In the genomic region with DNA sequence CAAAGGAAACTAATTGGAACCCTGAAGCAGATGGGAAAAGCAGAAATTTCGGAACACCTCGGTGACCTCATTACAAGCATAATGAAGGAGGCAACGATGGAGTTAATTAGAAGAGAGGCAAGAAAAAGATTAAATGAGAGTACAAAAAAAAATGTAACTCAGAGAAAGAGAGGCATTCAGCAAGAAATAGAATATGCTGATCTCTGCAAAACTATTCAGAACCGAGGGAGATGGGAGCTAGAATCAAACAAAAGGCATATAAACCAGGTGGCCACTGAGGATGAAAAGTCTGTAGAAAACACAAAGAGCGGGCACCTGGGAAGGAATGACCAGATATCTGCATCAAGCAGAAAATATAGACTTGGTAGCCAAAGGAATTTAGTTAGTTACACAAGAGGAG, we compare ENCODE assay signal across 24 cellular contexts.
DNase-seq lines count a peak whose midpoint lies in the region; ATAC-seq, FAIRE-seq and TF ChIP-seq lines count a peak whose summit lies in the region.
"Had no signal": no experiment of that assay in that cellular context is flagged by ENCODE, and none has a peak within 500 bp of the region (broad histone marks: within the 10 kb centered on the region; RNA-seq: fewer than 3 reads in every experiment).

No MANE protein-coding gene starts in this region.

- H4K8ac ChIP-seq in mesendoderm (ENCODE audit: low read depth, low read length): no peak overlapping the region

- H3K4ac ChIP-seq in mesendoderm (ENCODE audit: low read depth, low read length): no peak overlapping the region

- H3K27me3 ChIP-seq in HepG2 (ENCODE audit: control insufficient read depth in 1 of 2, insufficient read depth in 2 of 2, low read length in 2 of 2) (no peaks in the 10 kb centered on the region), right lobe of liver (no peaks in the 10 kb centered on the region), neural progenitor cell (no peaks in the 10 kb centered on the region), mesendoderm (ENCODE audit: insufficient read depth, low read length, poor library complexity) (no peaks in the 10 kb centered on the region)
- H3K27me3 ChIP-seq: BE2C; BLaER1 treated with 17β-estradiol and CSF1 and Interleukin-3, amounts not matched to agents 10 nM and 100 nM had no signal

- H2AK5ac ChIP-seq in mesendoderm (ENCODE audit: low read length): no peak overlapping the region

- no peaks in the 10 kb centered on the region for H4K20me1 ChIP-seq in HepG2 (ENCODE audit: insufficient read depth, low read length)
- H4K20me1 ChIP-seq in neural progenitor cell (ENCODE audit: low read depth): no peaks in the 10 kb centered on the region
- H4K20me1 ChIP-seq: BLaER1 treated with 17β-estradiol and CSF1 and Interleukin-3, amounts not matched to agents 10 nM and 100 nM had no signal

- H2BK15ac ChIP-seq in mesendoderm (replicated peaks; ENCODE audit: low read depth): no peak overlapping the region

- no peaks in the 10 kb centered on the region for H3K4me1 Mint-ChIP-seq in neural progenitor cell
- H3K4me1 Mint-ChIP-seq: CD14-positive monocyte; CD4-positive, alpha-beta memory T cell had no signal

- H3K27ac ChIP-seq in HepG2 (ENCODE audit: extremely low read length, insufficient read depth, low read length) (no peak overlapping the region), right lobe of liver (no peak overlapping the region), neural progenitor cell (no peak overlapping the region), mesendoderm (ENCODE audit: low read depth, low read length) (no peak overlapping the region)
- H3K27ac ChIP-seq: 22Rv1; BLaER1 treated with 17β-estradiol and CSF1 and Interleukin-3, amounts not matched to agents 10 nM and 100 nM had no signal

- H4K5ac ChIP-seq in mesendoderm (ENCODE audit: low read length): no peak overlapping the region

- no peak for FAIRE-seq in HepG2 (lab: Jason Lieb, UNC)
- FAIRE-seq: A204.1, GM12891, GM18507, H1 had no signal

- H3K4me3 Mint-ChIP-seq in neural progenitor cell: no peak overlapping the region
- H3K4me3 Mint-ChIP-seq: CD14-positive monocyte; CD4-positive, alpha-beta memory T cell had no signal

- TF ChIP-seq POLR2A in HepG2 (IDR thresholded peaks at IDR 0.05; ENCODE audit: insufficient read depth in 1 of 2, low read depth in 2 of 2, low read length in 2 of 2): no peak
- no peak for TF ChIP-seq POLR2A in right lobe of liver (IDR thresholded peaks at IDR 0.05)

- no peak overlapping the region for H3K27ac Mint-ChIP-seq in neural progenitor cell
- H3K27ac Mint-ChIP-seq: CD14-positive monocyte; CD4-positive, alpha-beta memory T cell had no signal

- H3K27me3 Mint-ChIP-seq in neural progenitor cell (ENCODE audit: insufficient read depth, low read depth): no peaks in the 10 kb centered on the region

- H3K36me3 Mint-ChIP-seq in neural progenitor cell: no peaks in the 10 kb centered on the region
- H3K36me3 Mint-ChIP-seq: CD14-positive monocyte; CD4-positive, alpha-beta memory T cell had no signal

- no peak overlapping the region for H3K56ac ChIP-seq in mesendoderm (ENCODE audit: low read length)

- CTCF ChIA-PET in HepG2 (lab: Yijun Ruan, JAX; ENCODE audit: low intra/inter-chr PET ratio, low total read pairs): no interaction called here

- H2AFZ ChIP-seq in HepG2 (ENCODE audit: low read length) (no peak overlapping the region), neural progenitor cell (replicated peaks) (peak overlapping the region; percentile 61)

- no peak overlapping the region for H3K23ac ChIP-seq in mesendoderm (ENCODE audit: low read length)

- WGBS in HepG2 (ENCODE audit: low lambda C conversion rate): under 1% methylated on average over 5 of the region's 5 CpGs
- 68% methylated on average over 5 of the region's 5 CpGs for WGBS in right lobe of liver (ENCODE audit: insufficient coverage, low coverage, low lambda C conversion rate, missing lambda C conversion rate)
- no CpG with 5 or more reads among the region's 5 CpGs for WGBS in mesendoderm (ENCODE audit: extremely low coverage, insufficient coverage, low lambda C conversion rate)

- H3K79me2 ChIP-seq in HepG2 (ENCODE audit: insufficient read depth, low read length) (no peaks in the 10 kb centered on the region), neural progenitor cell (ENCODE audit: low read depth) (no peaks in the 10 kb centered on the region), mesendoderm (ENCODE audit: control insufficient read depth, insufficient read depth, low read length) (no peaks in the 10 kb centered on the region)

- H3K4me3 ChIP-seq in HepG2 (replicated peaks in 1 of 3; ENCODE audit: insufficient read depth in 1 of 3, low read depth in 2 of 3, low read length in 3 of 3): no peak overlapping the region
- H3K4me3 ChIP-seq in right lobe of liver: no peak overlapping the region
- no peak overlapping the region for H3K4me3 ChIP-seq in neural progenitor cell
- no peak overlapping the region for H3K4me3 ChIP-seq in mesendoderm (ENCODE audit: low read length)
- H3K4me3 ChIP-seq: BLaER1 treated with 17β-estradiol and CSF1 and Interleukin-3, amounts not matched to agents 10 nM and 100 nM had no signal

- no peaks in the 10 kb centered on the region for H3F3A ChIP-seq in neural progenitor cell (ENCODE audit: low read depth)

- H3K4me2 ChIP-seq in HepG2 (ENCODE audit: low read depth, low read length) (no peak overlapping the region), neural progenitor cell (no peak overlapping the region), mesendoderm (ENCODE audit: low read length) (no peak overlapping the region)

- H3K9me3 ChIP-seq in HepG2 (ENCODE audit: low read length): no peaks in the 10 kb centered on the region
- no peaks in the 10 kb centered on the region for H3K9me3 ChIP-seq in right lobe of liver
- no peaks in the 10 kb centered on the region for H3K9me3 ChIP-seq in neural progenitor cell (ENCODE audit: low read depth)
- H3K9me3 ChIP-seq: BE2C; BLaER1 treated with 17β-estradiol and CSF1 and Interleukin-3, amounts not matched to agents 10 nM and 100 nM had no signal

- no peak for TF ChIP-seq RAD21 in HepG2 (CRISPR knock-in tag; IDR thresholded peaks at IDR 0.05)

- no peak for TF ChIP-seq CTCF in HepG2 (CRISPR knock-in tag; IDR thresholded peaks at IDR 0.05)
- no peak for TF ChIP-seq CTCF in right lobe of liver (IDR thresholded peaks at IDR 0.05)
- TF ChIP-seq CTCF in neural progenitor cell (IDR thresholded peaks at IDR 0.05): no peak

- H3K9ac ChIP-seq in HepG2 (ENCODE audit: insufficient read depth, low read depth, low read length) (no peak overlapping the region), neural progenitor cell (no peak overlapping the region), mesendoderm (ENCODE audit: low read length) (no peak overlapping the region)
- H3K9ac ChIP-seq: BLaER1 treated with 17β-estradiol and CSF1 and Interleukin-3, amounts not matched to agents 10 nM and 100 nM had no signal

- intact Hi-C loops in HepG2 (cut with micrococcal nuclease; ENCODE audit: unreplicated experiment) (loop anchor here (10.0 kb wide), 1 partner anchor 494 kb away; no protein-coding TSS in a partner anchor), right lobe of liver (cut with DNase I) (no loop called here)

- BruUV-seq in HepG2 (replicated peaks; lab: Mats Ljungman, UMichigan): no TSS peak

- in situ Hi-C loops in HepG2 (cut with HindIII; ENCODE audit: extremely low pct_ligation_motif_present, low pct_unique_long_range_greater_than_20kb): no loop called here

- H3K9me3 Mint-ChIP-seq in neural progenitor cell: no peaks in the 10 kb centered on the region

- no peaks in the 10 kb centered on the region for H3K4me1 ChIP-seq in HepG2 (ENCODE audit: insufficient read depth, low read length)
- no peaks in the 10 kb centered on the region for H3K4me1 ChIP-seq in right lobe of liver
- H3K4me1 ChIP-seq in neural progenitor cell: no peaks in the 10 kb centered on the region
- no peaks in the 10 kb centered on the region for H3K4me1 ChIP-seq in mesendoderm (ENCODE audit: control insufficient read depth, low read depth, low read length)
- H3K4me1 ChIP-seq: BE2C had no signal

- DNase-seq in HepG2 (ENCODE audit: low spot score) (no peak), right lobe of liver (no peak), RPMI8226 (peak; percentile 36), neural progenitor cell (ENCODE audit: low spot score) (no peak), mesendoderm (no peak)
- no peak for DNase-seq in stimulated activated CD4-positive, alpha-beta T cell treated with anti-CD3 and anti-CD28 coated beads, Interleukin-4, amount 100 ng/mL, for 24 hours
- DNase-seq: ACHN; AML-193; BE2C; Calu3; CD4-positive, alpha-beta memory T cell; COR-L47; DMS53; DMS79 treated with DMSO at 0.1 percent for 48 hours; GF-D8; H7; HCEC 1CT had no signal

- H3K79me1 ChIP-seq in mesendoderm (ENCODE audit: low read length): no peaks in the 10 kb centered on the region

- H2BK120ac ChIP-seq in mesendoderm (ENCODE audit: low read depth, low read length): no peak overlapping the region

- POLR2A ChIA-PET in HepG2 (lab: Yijun Ruan, JAX): no interaction called here

- TF ChIP-seq EP300 in HepG2 (IDR thresholded peaks at IDR 0.05; ENCODE audit: low read depth in 2 of 2, low read length in 2 of 2) (no peak), HepG2 (CRISPR knock-in tag; IDR thresholded peaks at IDR 0.05; ENCODE audit: borderline replicate concordance) (no peak)

- no peaks in the 10 kb centered on the region for H3K36me3 ChIP-seq in HepG2 (replicated peaks in 1 of 2; ENCODE audit: control insufficient read depth in 1 of 2, insufficient read depth in 2 of 2, low read length in 2 of 2)
- H3K36me3 ChIP-seq in right lobe of liver: no peaks in the 10 kb centered on the region
- H3K36me3 ChIP-seq in neural progenitor cell: no peaks in the 10 kb centered on the region
- H3K36me3 ChIP-seq in mesendoderm (ENCODE audit: control insufficient read depth, insufficient read depth, low read length): no peaks in the 10 kb centered on the region
- H3K36me3 ChIP-seq: BE2C; BLaER1 treated with 17β-estradiol and CSF1 and Interleukin-3, amounts not matched to agents 10 nM and 100 nM had no signal

- no peak overlapping the region for H2BK5ac ChIP-seq in mesendoderm (ENCODE audit: low read length)

- H3K18ac ChIP-seq in mesendoderm (ENCODE audit: low read length): no peak overlapping the region

- ATAC-seq in HepG2 (no peak), right lobe of liver (no peak)

TF ChIP-seq in HepG2, 621 proteins besides CTCF, POLR2A, EP300 and RAD21 (continues in another document):
- TF ChIP-seq, protein P1, sequence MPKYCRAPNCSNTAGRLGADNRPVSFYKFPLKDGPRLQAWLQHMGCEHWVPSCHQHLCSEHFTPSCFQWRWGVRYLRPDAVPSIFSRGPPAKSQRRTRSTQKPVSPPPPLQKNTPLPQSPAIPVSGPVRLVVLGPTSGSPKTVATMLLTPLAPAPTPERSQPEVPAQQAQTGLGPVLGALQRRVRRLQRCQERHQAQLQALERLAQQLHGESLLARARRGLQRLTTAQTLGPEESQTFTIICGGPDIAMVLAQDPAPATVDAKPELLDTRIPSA (CRISPR knock-in tag; IDR thresholded peaks at IDR 0.05; ENCODE audit: borderline replicate concordance): no peak
- no peak for TF ChIP-seq ARID2 (CRISPR knock-in tag; IDR thresholded peaks at IDR 0.05; ENCODE audit: borderline replicate concordance)
- TF ChIP-seq ZNF143 (CRISPR knock-in tag; IDR thresholded peaks at IDR 0.05): no peak
